ENCODE assay signal across 8 cellular contexts in the genomic region with DNA sequence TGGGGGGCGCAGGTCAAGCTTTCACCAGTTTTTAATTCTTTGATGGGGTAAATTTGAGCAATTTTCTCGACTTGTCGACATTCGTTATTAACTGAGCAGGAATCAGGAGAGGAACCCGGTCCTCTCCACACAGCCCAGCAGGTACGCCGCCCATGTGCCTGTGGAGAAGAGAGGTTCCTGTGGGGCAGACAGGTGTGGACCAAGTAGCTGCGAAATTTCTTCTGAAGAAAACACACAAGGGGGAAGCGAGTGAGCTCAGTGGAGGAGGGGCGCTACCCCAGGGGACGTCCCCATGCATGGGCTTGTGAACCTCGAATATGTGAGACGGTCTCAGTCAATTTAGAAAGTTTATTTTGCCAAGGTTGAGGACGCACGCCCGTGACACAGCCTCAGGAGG. TPM values are rescaled to one million over a fixed set of nuclear protein-coding genes. Genes with fewer than 3 reads are reported as not detected.
DNase-seq lines count a peak whose midpoint lies in the region; ATAC-seq and TF ChIP-seq lines count a peak whose summit lies in the region.
"Not testable (repeated sequence)": the region's sequence is repeated elsewhere in the genome, so short reads cannot be mapped to it uniquely, and the experiment has no call there.

No MANE protein-coding gene starts in this region.

- peak; percentile 39 for DNase-seq in activated CD4-positive, alpha-beta T cell treated with anti-CD3 and anti-CD28 coated beads for 36 hours
- DNase-seq in central memory CD8-positive, alpha-beta T cell (ENCODE audit: low spot score in 2 of 2); uterus: not testable (repeated sequence)
- peak; percentile 38 for DNase-seq in osteocyte (ENCODE audit: extremely low spot score, unreplicated experiment)

- peak overlapping the region; percentile 81 for H3K4me3 Mint-ChIP-seq in activated CD4-positive, alpha-beta T cell treated with anti-CD3 and anti-CD28 coated beads for 36 hours
- peak overlapping the region; percentile 77 for H3K4me3 Mint-ChIP-seq in central memory CD8-positive, alpha-beta T cell
- H3K4me3 Mint-ChIP-seq in osteocyte (ENCODE audit: unreplicated experiment): peak overlapping the region; percentile 89

- peaks cover 16% of the 10 kb centered on the region for H3K4me1 Mint-ChIP-seq in activated CD4-positive, alpha-beta T cell treated with anti-CD3 and anti-CD28 coated beads for 36 hours
- peaks cover 11% of the 10 kb centered on the region for H3K4me1 Mint-ChIP-seq in central memory CD8-positive, alpha-beta T cell
- not testable (repeated sequence) for H3K4me1 Mint-ChIP-seq in osteocyte (ENCODE audit: unreplicated experiment)

- not testable (repeated sequence) for H3K27me3 ChIP-seq in HUES48 (ENCODE audit: control insufficient read depth, insufficient read depth, low read length); uterus

- not testable (repeated sequence) for H3K27me3 Mint-ChIP-seq in activated CD4-positive, alpha-beta T cell treated with anti-CD3 and anti-CD28 coated beads for 36 hours; central memory CD8-positive, alpha-beta T cell; osteocyte (ENCODE audit: unreplicated experiment)

- not testable (repeated sequence) for TF ChIP-seq POLR2A in uterus (IDR thresholded peaks at IDR 0.05)

- H3K9me3 ChIP-seq in HUES48 (ENCODE audit: control insufficient read depth, insufficient read depth, low read length); uterus: not testable (repeated sequence)

- not testable (repeated sequence) for H3K36me3 ChIP-seq in HUES48 (ENCODE audit: control insufficient read depth, insufficient read depth, low read length); uterus

- not testable (repeated sequence) for TF ChIP-seq CTCF in osteocyte (IDR thresholded peaks at IDR 0.05); uterus (IDR thresholded peaks at IDR 0.05)

- H3K4me1 ChIP-seq in HUES48 (ENCODE audit: control insufficient read depth, insufficient read depth, low read length); uterus: not testable (repeated sequence)

- not testable (repeated sequence) for H3K9ac ChIP-seq in HUES48 (ENCODE audit: low read depth, low read length)

- not testable (repeated sequence) for H3K9me3 Mint-ChIP-seq in activated CD4-positive, alpha-beta T cell treated with anti-CD3 and anti-CD28 coated beads for 36 hours (ENCODE audit: low read depth); central memory CD8-positive, alpha-beta T cell; osteocyte (ENCODE audit: unreplicated experiment)

- intact Hi-C loops in activated CD4-positive, alpha-beta T cell treated with anti-CD3 and anti-CD28 coated beads for 36 hours (cut with DNase I, micrococcal nuclease); uterus (cut with DNase I; ENCODE audit: low total_unique reads): not testable (repeated sequence)

- CTCF ChIA-PET in activated CD4-positive, alpha-beta T cell treated with anti-CD3 and anti-CD28 coated beads for 36 hours (lab: Charles Lee): not testable (repeated sequence)

- H3K4me3 ChIP-seq in HUES48 (ENCODE audit: low read depth, low read length): peak overlapping the region; percentile 64
- H3K4me3 ChIP-seq in iPS-11a (ENCODE audit: low read depth, low read length): peak overlapping the region; percentile 30
- peak overlapping the region; percentile 47 to 54 for H3K4me3 ChIP-seq in uterus

- ATAC-seq in GM18868 (IDR thresholded peaks at IDR 0.05; ENCODE audit: unreplicated experiment) (peak; percentile 45), HG02610 (IDR thresholded peaks at IDR 0.05; ENCODE audit: unreplicated experiment) (peak; percentile 21)
- peak; percentile 39 for ATAC-seq in activated CD4-positive, alpha-beta T cell treated with anti-CD3 and anti-CD28 coated beads for 36 hours
- ATAC-seq in central memory CD8-positive, alpha-beta T cell (replicated peaks; ENCODE audit: extremely low read depth, poor library complexity, severe bottlenecking): peak; percentile 37

- peak overlapping the region; percentile 80 for H3K27ac Mint-ChIP-seq in activated CD4-positive, alpha-beta T cell treated with anti-CD3 and anti-CD28 coated beads for 36 hours
- not testable (repeated sequence) for H3K27ac Mint-ChIP-seq in central memory CD8-positive, alpha-beta T cell (ENCODE audit: low read depth)
- H3K27ac Mint-ChIP-seq in osteocyte (ENCODE audit: unreplicated experiment): peak overlapping the region; percentile 62

- H3K36me3 Mint-ChIP-seq in activated CD4-positive, alpha-beta T cell treated with anti-CD3 and anti-CD28 coated beads for 36 hours (ENCODE audit: low read depth); central memory CD8-positive, alpha-beta T cell (ENCODE audit: insufficient read depth); osteocyte (ENCODE audit: unreplicated experiment): not testable (repeated sequence)

- H3K27ac ChIP-seq in HUES48 (ENCODE audit: low read depth, low read length): not testable (repeated sequence)
- H3K27ac ChIP-seq in uterus: peak overlapping the region in 1 of 2 donors; percentile 52

- POLR2A ChIA-PET in activated CD4-positive, alpha-beta T cell treated with anti-CD3 and anti-CD28 coated beads for 36 hours (lab: Charles Lee): not testable (repeated sequence)

RNA-seq across cellular contexts. Expression of a gene that starts 0.4 kb away (rescaled TPM):
- total RNA-seq in activated CD4-positive, alpha-beta T cell treated with anti-CD3 and anti-CD28 coated beads for 36 hours: 10 to 100 TPM; 22.4 to 27.6 TPM
- 41.6 and 42.1 TPM in 2 replicates for total RNA-seq in osteocyte
- total RNA-seq in uterus: 10 to 100 TPM in 2 of 4 donors, 1 to 10 TPM in 2; 1.2 to 38.5 (median 11.5) TPM

RNA-seq across cellular contexts. Expression of a gene that starts 45.9 kb away (rescaled TPM):
- total RNA-seq in activated CD4-positive, alpha-beta T cell treated with anti-CD3 and anti-CD28 coated beads for 36 hours: not detected
- total RNA-seq in osteocyte (not detected in 2 replicates), uterus (1 to 10 TPM in 1 of 4 donors, under 1 TPM in 1, not detected in 2; 0.35 to 7.9 TPM)
